Comparison of ENCODE assay signal across 8 cellular contexts in the genomic region with DNA sequence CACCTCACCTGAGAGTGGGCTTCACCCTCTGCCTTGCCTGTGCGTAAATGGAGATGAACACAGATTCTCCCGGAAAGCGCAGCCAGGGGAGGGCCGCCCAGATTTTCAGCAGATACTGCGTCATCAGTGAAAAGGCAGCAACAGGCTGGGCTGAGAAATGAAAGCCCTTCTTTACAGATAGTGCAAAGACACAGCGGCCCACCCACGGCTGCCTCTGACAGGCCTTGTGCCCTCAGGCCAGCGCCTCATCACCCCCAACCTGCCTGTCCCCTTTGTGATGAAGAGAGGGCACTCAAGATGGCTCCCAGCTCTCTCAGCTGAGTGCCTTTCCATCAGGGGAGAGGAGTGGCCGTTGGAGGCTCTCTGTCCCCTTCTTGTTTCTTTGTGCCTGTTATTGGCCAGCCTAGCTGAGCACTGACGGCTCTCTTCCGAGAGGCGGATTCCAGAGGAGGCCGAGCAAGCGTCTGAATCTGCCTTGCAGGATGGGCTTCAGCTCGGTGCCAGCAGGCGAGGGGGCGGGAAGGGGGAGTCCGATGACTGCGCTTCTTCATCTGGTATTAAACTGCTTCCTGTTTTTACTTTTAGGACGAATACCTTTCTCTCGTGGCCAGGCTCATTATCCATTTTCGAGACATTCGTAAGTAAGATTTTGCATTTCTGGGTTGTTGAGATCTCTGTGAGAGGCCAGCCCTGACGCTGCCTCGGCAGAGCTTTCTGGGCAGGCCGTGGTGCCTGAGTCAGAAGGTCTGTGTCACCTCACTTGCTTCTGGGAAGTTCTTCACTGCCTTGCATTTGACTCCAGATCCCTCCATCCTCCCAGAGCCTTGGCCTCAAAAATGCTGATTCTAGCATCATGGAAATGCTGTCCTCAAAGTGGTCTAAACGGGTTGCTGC. TPM values are rescaled to one million over a fixed set of nuclear protein-coding genes. Genes with fewer than 3 reads are reported as not detected.
DNase-seq lines count a peak whose midpoint lies in the region; TF ChIP-seq lines count a peak whose summit lies in the region.

No MANE protein-coding gene starts in this region.

- H3K4me2 ChIP-seq in mammary epithelial cell (ENCODE audit: insufficient read depth, low read depth, low read length): no peak overlapping the region

- dilution Hi-C loops in mammary epithelial cell (cut with HindIII; ENCODE audit: low sequenced_read_pairs): no loop called here

- no peaks in the 10 kb centered on the region for H3K27me3 ChIP-seq in mammary epithelial cell (ENCODE audit: insufficient read depth, low read length)

- H3K36me3 ChIP-seq in mammary epithelial cell (ENCODE audit: insufficient read depth, low read length): peaks cover 17% of the 10 kb centered on the region

- no peaks in the 10 kb centered on the region for H3K9me3 ChIP-seq in mammary epithelial cell (replicated peaks; ENCODE audit: insufficient read depth, low read length)

- no peak overlapping the region for H3K4me3 ChIP-seq in mammary epithelial cell (replicated peaks in 1 of 3; ENCODE audit: insufficient read depth in 1 of 3, low read depth in 2 of 3, low read length in 3 of 3)

- in situ Hi-C loops in mammary epithelial cell (cut with MboI; ENCODE audit: low sequenced_read_pairs in 2 of 2): no loop called here

- H3K79me2 ChIP-seq in mammary epithelial cell (ENCODE audit: insufficient read depth, low read length): peaks cover 95% of the 10 kb centered on the region

- TF ChIP-seq CTCF in mammary epithelial cell (conservative IDR thresholded peaks at IDR 0.05 in 1 of 2, IDR thresholded peaks at IDR 0.05 in 1 of 2; ENCODE audit: extremely low read depth in 1 of 2, insufficient read depth in 1 of 2, low read depth in 1 of 2, low read length in 2 of 2): no peak

- H3K9ac ChIP-seq in mammary epithelial cell (ENCODE audit: insufficient read depth, low read length): no peak overlapping the region

- no TSS peak for BruUV-seq in mammary epithelial cell (replicated peaks; lab: Mats Ljungman, UMichigan)

- peaks cover 33% of the 10 kb centered on the region for H3K4me1 ChIP-seq in mammary epithelial cell (ENCODE audit: insufficient read depth, low read length)

- H2AFZ ChIP-seq in mammary epithelial cell (ENCODE audit: low read depth, low read length): no peak overlapping the region

- H3K27ac ChIP-seq in mammary epithelial cell (ENCODE audit: insufficient read depth, low read depth, low read length): peak overlapping the region; percentile 16

- DNase-seq in activated T-cell treated with anti-CD3 and anti-CD28 coated beads for 1 hour (ENCODE audit: low read depth): peak; percentile 38
- no peak for DNase-seq in activated T-cell treated with anti-CD3 and anti-CD28 coated beads for 4 hours
- DNase-seq in mammary epithelial cell: no peak
- DNase-seq in kidney tubule cell (ENCODE audit: low spot score): peak; percentile 57
- peak; percentile 66 for DNase-seq in stimulated activated CD4-positive, alpha-beta T cell treated with anti-CD3 and anti-CD28 coated beads, Interleukin-4, amount 100 ng/mL, for 1 hour
- no peak for DNase-seq in cerebellar cortex (ENCODE audit: low spot score)
- no peak for DNase-seq in DMS 273 (lab: John Stamatoyannopoulos, UW; ENCODE audit: unreplicated experiment)
- no peak for DNase-seq in NCI-H345 (lab: John Stamatoyannopoulos, UW)

- H4K20me1 ChIP-seq in mammary epithelial cell (ENCODE audit: insufficient read depth, low read length): no peaks in the 10 kb centered on the region

- CTCF ChIA-PET in mammary epithelial cell (lab: Charles Lee; ENCODE audit: low non-redundant PET): no interaction called here

- 49% methylated on average over 24 of the region's 27 CpGs for WGBS in mammary epithelial cell (ENCODE audit: low coverage, missing lambda C conversion rate)

- intact Hi-C loops in mammary epithelial cell (cut with micrococcal nuclease): no loop called here

RNA-seq across cellular contexts. Expression of gene MED15, which starts 43.7 kb away (rescaled TPM):
- total RNA-seq in mammary epithelial cell: 100 to 1,000 TPM in 1 of 2 donors, 10 to 100 TPM in 1; 34.3 to 138 TPM
- 51.1 TPM for polyA plus RNA-seq in mammary epithelial cell
- polyA minus RNA-seq in mammary epithelial cell: 93.6 TPM

RNA-seq across cellular contexts. Expression of gene KLHL22, which starts 55.5 kb away (rescaled TPM):
- total RNA-seq in mammary epithelial cell: 10 to 100 TPM; 14.7 to 18.8 TPM
- 10.5 TPM for polyA plus RNA-seq in mammary epithelial cell
- polyA minus RNA-seq in mammary epithelial cell: 2.3 TPM

Comparison
In these comparisons a context has a peak if more than half of its experiments do, and no peak if none do; other contexts are left out.
1. DNase-seq: peak in activated T-cell treated with anti-CD3 and anti-CD28 coated beads for 1 hour (single experiment), kidney tubule cell (single experiment) and stimulated activated CD4-positive, alpha-beta T cell treated with anti-CD3 and anti-CD28 coated beads, Interleukin-4, amount 100 ng/mL, for 1 hour (single experiment); none in activated T-cell treated with anti-CD3 and anti-CD28 coated beads for 4 hours (single experiment), mammary epithelial cell (single experiment), cerebellar cortex (single experiment), DMS 273 (single experiment) and NCI-H345 (single experiment).